ENCODE assay signal across 1 cellular context in genomic region chr3:58594117-58594516, GRCh38.
TF ChIP-seq lines count a peak whose summit lies in the region.

No MANE protein-coding gene starts in this region.

TF ChIP-seq in HepG2, 621 proteins besides CTCF, POLR2A, EP300 and RAD21 (continued from another document):
- TF ChIP-seq ZNF407 (CRISPR knock-in tag; IDR thresholded peaks at IDR 0.05; ENCODE audit: not compliant biosample characterization) (no peak), CBX5 (CRISPR knock-in tag; IDR thresholded peaks at IDR 0.05; ENCODE audit: borderline replicate concordance) (no peak), KLF6 (CRISPR knock-in tag; IDR thresholded peaks at IDR 0.05) (no peak), RNF219 (CRISPR knock-in tag; IDR thresholded peaks at IDR 0.05) (no peak)
TF ChIP-seq in HepG2: peak in this region for 0.
